15 cellular contexts compared by ENCODE assay signal in genomic region chr4:16122784-16123183, GRCh38. TPM values are rescaled to one million over a fixed set of nuclear protein-coding genes. Genes with fewer than 3 reads are reported as not detected.
DNase-seq lines count a peak whose midpoint lies in the region; TF ChIP-seq lines count a peak whose summit lies in the region.
"Had no signal": no experiment of that assay in that cellular context is flagged by ENCODE, and none has a peak within 500 bp of the region (broad histone marks: within the 10 kb centered on the region; RNA-seq: fewer than 3 reads in every experiment).

No MANE protein-coding gene starts in this region.

- no peaks in the 10 kb centered on the region for H3K36me3 ChIP-seq in skeletal muscle tissue (ENCODE audit: control insufficient read depth in 3 of 3, insufficient read depth in 3 of 3, low read length in 3 of 3)
- H3K36me3 ChIP-seq in vagina = no peaks in the 10 kb centered on the region
- H3K36me3 ChIP-seq in SK-N-SH (replicated peaks in 1 of 2; ENCODE audit: control insufficient read depth in 1 of 2, insufficient read depth in 2 of 2, low read length in 1 of 2) = no peaks in the 10 kb centered on the region
- H3K36me3 ChIP-seq: esophagus squamous epithelium, lower lobe of right lung had no signal

- H3K27me3 ChIP-seq in skeletal muscle tissue (ENCODE audit: control insufficient read depth in 3 of 3, insufficient read depth in 3 of 3, low read length in 3 of 3) (no peaks in the 10 kb centered on the region), vagina (no peaks in the 10 kb centered on the region), SK-N-SH (ENCODE audit: insufficient read depth) (no peaks in the 10 kb centered on the region)

- H4K20me1 ChIP-seq in SK-N-SH (ENCODE audit: insufficient read depth) = no peaks in the 10 kb centered on the region

- H3F3A ChIP-seq in SK-N-SH (replicated peaks; ENCODE audit: insufficient read depth) = no peaks in the 10 kb centered on the region

- 69% methylated on average over 5 of the region's 5 CpGs for WGBS in SK-N-SH (ENCODE audit: low lambda C conversion rate)

- H3K4me3 ChIP-seq in skeletal muscle tissue (ENCODE audit: low read length in 3 of 3) = no peak overlapping the region
- no peak overlapping the region for H3K4me3 ChIP-seq in vagina
- H3K4me3 ChIP-seq in SK-N-SH (ENCODE audit: low read depth in 2 of 2, low read length in 1 of 2) = no peak overlapping the region
- H3K4me3 ChIP-seq: coronary artery, esophagus squamous epithelium, lower lobe of right lung had no signal

- no peak overlapping the region for H3K4me2 ChIP-seq in SK-N-SH

- no peaks in the 10 kb centered on the region for H3K9me2 ChIP-seq in SK-N-SH

- intact Hi-C loops in vagina (cut with DNase I) = no loop called here

- no peak for TF ChIP-seq EP300 in SK-N-SH (IDR thresholded peaks at IDR 0.05; ENCODE audit: borderline replicate concordance in 1 of 2, low read depth in 1 of 2, low read length in 1 of 2)

- POLR2A ChIA-PET in SK-N-SH (lab: Yijun Ruan, JAX) = no interaction called here

- no peaks in the 10 kb centered on the region for H3K9me3 ChIP-seq in skeletal muscle tissue (ENCODE audit: control insufficient read depth in 3 of 3, low read length in 3 of 3)
- no peaks in the 10 kb centered on the region for H3K9me3 ChIP-seq in vagina
- H3K9me3 ChIP-seq in SK-N-SH = no peaks in the 10 kb centered on the region
- H3K9me3 ChIP-seq: esophagus squamous epithelium, lower lobe of right lung had no signal

- peak in 4 of 6 experiments; percentile 5 to 44 (median 16) for DNase-seq in stimulated activated naive CD4-positive, alpha-beta T cell (lab: John Stamatoyannopoulos, UW)
- DNase-seq in stimulated activated naive CD4-positive, alpha-beta T cell treated with Interleukin-2 at 50 U/mL for 16 hours (lab: John Stamatoyannopoulos, UW) = no peak
- DNase-seq in activated CD4-positive, alpha-beta T cell treated with anti-CD3 and anti-CD28 coated beads, Interleukin-2, amount 50 U/mL, for 4 hours = peak; percentile 9 to 11
- DNase-seq in vagina (ENCODE audit: extremely low spot score in 2 of 2) (peak; percentile 31 to 34), NCI-H226 (no peak), NCI-H748 treated with DMSO at 0.1 percent for 48 hours (lab: John Stamatoyannopoulos, UW) (no peak), SK-N-SH (no peak)
- DNase-seq: amygdala, EL, esophagus squamous epithelium, lower lobe of right lung, small intestine had no signal

- TF ChIP-seq RAD21 in SK-N-SH (IDR thresholded peaks at IDR 0.05; ENCODE audit: low read length) = no peak

- H3K27ac ChIP-seq in skeletal muscle tissue (ENCODE audit: low read depth, low read length) = peak overlapping the region; percentile 10
- no peak overlapping the region for H3K27ac ChIP-seq in vagina
- no peak overlapping the region for H3K27ac ChIP-seq in SK-N-SH (ENCODE audit: low read depth in 2 of 2, low read length in 1 of 2)
- H3K27ac ChIP-seq: coronary artery, esophagus squamous epithelium, lower lobe of right lung had no signal

- TF ChIP-seq POLR2A in vagina (IDR thresholded peaks at IDR 0.05) = no peak

- H3K79me2 ChIP-seq in SK-N-SH (ENCODE audit: insufficient read depth) = no peaks in the 10 kb centered on the region

- H3K4me1 ChIP-seq in skeletal muscle tissue (ENCODE audit: control insufficient read depth in 3 of 3, insufficient read depth in 3 of 3, low read length in 3 of 3) (peaks cover 20 to 27% (median 21%) of the 10 kb centered on the region in 3 donors), vagina (no peaks in the 10 kb centered on the region), SK-N-SH (ENCODE audit: control insufficient read depth in 1 of 2, insufficient read depth in 2 of 2, low read depth in 1 of 2, low read length in 1 of 2) (peaks cover 0 to 5% of the 10 kb centered on the region in 2 experiments; a peak in 1 of 4 replicates)
- H3K4me1 ChIP-seq: esophagus squamous epithelium, lower lobe of right lung had no signal

- no peak overlapping the region for H2AFZ ChIP-seq in SK-N-SH (ENCODE audit: low read depth)

- CTCF ChIA-PET in SK-N-SH (lab: Yijun Ruan, JAX) = interaction anchor here (1.1 kb wide), 1 partner anchor 18 kb away, joined by 3 read pairs; no protein-coding TSS in a partner anchor

- TF ChIP-seq CTCF in vagina (IDR thresholded peaks at IDR 0.05) = no peak
- TF ChIP-seq CTCF in SK-N-SH (IDR thresholded peaks at IDR 0.05) = no peak

- H3K9ac ChIP-seq in skeletal muscle tissue (ENCODE audit: low read depth in 1 of 3, low read length in 3 of 3) (no peak overlapping the region), SK-N-SH (no peak overlapping the region)

TF ChIP-seq in SK-N-SH, 30 proteins besides CTCF, POLR2A, EP300 and RAD21 (continues in another document):
- TF ChIP-seq CHD2 (IDR thresholded peaks at IDR 0.05; ENCODE audit: low read length, partially characterized antibody) (no peak), YY1 (IDR thresholded peaks at IDR 0.05; ENCODE audit: low read depth) (no peak), USF1 (IDR thresholded peaks at IDR 0.05; ENCODE audit: borderline replicate concordance, low read depth) (no peak), ZBTB33 (IDR thresholded peaks at IDR 0.05; ENCODE audit: borderline replicate concordance, low read depth) (no peak), RCOR1 (IDR thresholded peaks at IDR 0.05; ENCODE audit: low read length) (no peak), SMC3 (IDR thresholded peaks at IDR 0.05; ENCODE audit: low read depth, low read length) (no peak), REST (IDR thresholded peaks at IDR 0.05; ENCODE audit: low read depth, low read length) (no peak), NRF1 (IDR thresholded peaks at IDR 0.05; ENCODE audit: low read depth, low read length) (no peak), GATA2 (CRISPR knock-in tag; IDR thresholded peaks at IDR 0.05) (no peak), SIN3A (IDR thresholded peaks at IDR 0.05; ENCODE audit: borderline replicate concordance, low read depth, low read length) (no peak), RFX5 (IDR thresholded peaks at IDR 0.05; ENCODE audit: low read length) (no peak), PBX3 (IDR thresholded peaks at IDR 0.05) (no peak), MXI1 (IDR thresholded peaks at IDR 0.05; ENCODE audit: low read depth, low read length) (no peak), FOSL2 (IDR thresholded peaks at IDR 0.05; ENCODE audit: borderline replicate concordance, low read depth) (no peak), TCF12 (IDR thresholded peaks at IDR 0.05) (no peak)

RNA-seq across cellular contexts. Expression of gene PROM1, which starts 39.0 kb away (rescaled TPM):
- total RNA-seq in skeletal muscle tissue (40.2 TPM), vagina (not detected)
- not detected in 2 replicates for polyA plus RNA-seq in SK-N-SH (2012; rRNA removed)
- polyA plus RNA-seq in SK-N-SH (2012; cell fraction: cytosol; rRNA removed) = not detected in 2 replicates
- polyA plus RNA-seq in SK-N-SH (2012; cell fraction: nucleus; rRNA removed) = not detected in 2 replicates
- polyA plus RNA-seq: BJ had no signal

Comparison
In these comparisons a context has a peak if more than half of its experiments do, and no peak if none do; other contexts are left out.
1. DNase-seq: peak in stimulated activated naive CD4-positive, alpha-beta T cell (4 of 6), activated CD4-positive, alpha-beta T cell treated with anti-CD3 and anti-CD28 coated beads, Interleukin-2, amount 50 U/mL, for 4 hours (2 of 2) and vagina (2 of 2); none in stimulated activated naive CD4-positive, alpha-beta T cell treated with Interleukin-2 at 50 U/mL for 16 hours (single experiment), NCI-H226 (single experiment), NCI-H748 treated with DMSO at 0.1 percent for 48 hours (single experiment) and SK-N-SH (single experiment).
2. RNA of gene PROM1, which starts 39.0 kb away (total RNA-seq): 40.2 TPM in skeletal muscle tissue (single experiment); not detected in vagina (single experiment); every median in the first group is over 10 times any median in the second.